8 cellular contexts compared by ENCODE assay signal in the genomic region with DNA sequence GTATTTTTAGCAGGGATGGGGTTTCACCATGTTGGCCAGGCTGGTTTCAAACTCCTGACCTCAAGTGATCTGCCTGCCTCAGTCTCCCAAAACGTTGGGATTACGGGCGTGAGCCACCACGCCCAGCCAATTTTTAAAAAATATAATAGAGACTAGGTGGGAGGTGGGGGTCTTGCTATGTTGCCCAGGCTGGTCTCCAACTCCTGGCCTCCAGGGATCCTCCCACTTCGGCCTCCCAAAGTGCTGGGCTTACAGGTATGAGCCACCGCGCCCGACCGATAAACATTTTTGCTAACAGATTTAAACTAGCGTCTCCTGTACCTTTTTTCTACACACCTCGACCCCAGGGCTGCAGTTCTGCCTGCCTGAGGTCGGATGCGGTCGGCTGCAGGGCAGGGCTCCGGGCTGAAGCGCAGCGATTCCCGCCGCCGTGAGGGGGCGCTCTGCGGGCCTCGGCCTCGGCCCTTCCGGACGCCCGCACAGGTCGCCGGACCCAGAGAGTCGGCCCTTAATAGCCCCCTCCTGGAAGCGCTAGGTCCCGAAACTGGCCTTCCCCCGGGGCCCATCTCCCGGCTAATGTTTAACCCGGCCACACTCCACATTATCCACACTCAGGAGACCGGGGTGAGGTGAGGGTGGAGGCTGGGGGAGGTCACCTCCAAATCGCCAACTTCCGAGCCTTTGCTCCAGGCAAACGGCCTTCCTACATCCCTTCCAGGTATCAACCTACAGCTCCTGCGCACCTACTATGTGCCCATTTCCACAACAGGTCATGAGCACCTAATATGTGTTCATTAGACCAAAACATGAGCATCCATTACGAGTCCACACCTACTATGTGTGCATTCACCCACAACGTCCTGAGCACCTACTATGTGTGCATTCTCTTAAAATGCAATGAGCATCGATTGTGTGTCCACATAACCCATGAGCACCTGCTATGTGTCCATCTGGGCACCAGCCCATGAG.
DNase-seq lines count a peak whose midpoint lies in the region; ATAC-seq and TF ChIP-seq lines count a peak whose summit lies in the region.

No MANE protein-coding gene starts in this region.

- peak; percentile 39 for TF ChIP-seq CTCF in RWPE2 (IDR thresholded peaks at IDR 0.05; ENCODE audit: poor library complexity, severe bottlenecking)
- peak; percentile 48 for TF ChIP-seq CTCF in fibroblast of pulmonary artery (IDR thresholded peaks at IDR 0.05; ENCODE audit: low read length, missing control alignments)

- DNase-seq in CD1c-positive myeloid dendritic cell (ENCODE audit: extremely low spot score): peak; percentile 67
- DNase-seq in RWPE2 (ENCODE audit: low spot score): no peak
- DNase-seq in fibroblast of pulmonary artery (ENCODE audit: low read depth): no peak
- DNase-seq in retina: peak; percentile 85
- no peak for DNase-seq in effector CD8-positive, alpha-beta T cell (lab: John Stamatoyannopoulos, UW)
- DNase-seq in GM03348 (ENCODE audit: low spot score): no peak

- ATAC-seq in GM21447 (IDR thresholded peaks at IDR 0.05; ENCODE audit: unreplicated experiment) (peak; percentile 42), RWPE2 (ENCODE audit: low read depth) (no peak), HG02870 (IDR thresholded peaks at IDR 0.05; ENCODE audit: unreplicated experiment) (no peak)

- no peaks in the 10 kb centered on the region for H3K36me3 ChIP-seq in RWPE2 (ENCODE audit: low read depth)

- H3K4me3 ChIP-seq in RWPE2 (ENCODE audit: severe bottlenecking): no peak overlapping the region
- H3K4me3 ChIP-seq in fibroblast of pulmonary artery (replicated peaks; ENCODE audit: low read depth, low read length): no peak overlapping the region

- H3K27me3 ChIP-seq in RWPE2 (ENCODE audit: insufficient read depth, poor library complexity, severe bottlenecking): no peaks in the 10 kb centered on the region

- no peak overlapping the region for H3K27ac ChIP-seq in RWPE2 (ENCODE audit: poor library complexity, severe bottlenecking)

- peaks cover 12% of the 10 kb centered on the region for H3K4me1 ChIP-seq in RWPE2 (ENCODE audit: insufficient read depth, poor library complexity, severe bottlenecking)

- H3K9me3 ChIP-seq in RWPE2 (ENCODE audit: severe bottlenecking): no peaks in the 10 kb centered on the region

Comparison
In these comparisons a context has a peak if more than half of its experiments do, and no peak if none do; other contexts are left out.
1. DNase-seq: peak in CD1c-positive myeloid dendritic cell (single experiment) and retina (single experiment); none in RWPE2 (single experiment), fibroblast of pulmonary artery (single experiment), effector CD8-positive, alpha-beta T cell (single experiment) and GM03348 (single experiment).